ENCODE assay signal across 19 cellular contexts in genomic region chr15:35043380-35044095, GRCh38. TPM values are rescaled to one million over a fixed set of nuclear protein-coding genes. Genes with fewer than 3 reads are reported as not detected.
DNase-seq lines count a peak whose midpoint lies in the region; ATAC-seq, FAIRE-seq and TF ChIP-seq lines count a peak whose summit lies in the region.
"Had no signal": no experiment of that assay in that cellular context is flagged by ENCODE, and none has a peak within 500 bp of the region (broad histone marks: within the 10 kb centered on the region; RNA-seq: fewer than 3 reads in every experiment).

No MANE protein-coding gene starts in this region.

- FAIRE-seq in GM12878 (lab: Jason Lieb, UNC) = no peak

- no peaks in the 10 kb centered on the region for H3K36me3 Mint-ChIP-seq in activated T-cell treated with anti-CD3 and anti-CD28 coated beads, Interleukin-2, amount 50 U/mL, for 24 hours (ENCODE audit: low read depth)
- H3K36me3 Mint-ChIP-seq in activated T-cell treated with anti-CD3 and anti-CD28 coated beads, Interleukin-2, amount 50 U/mL, for 4 hours (ENCODE audit: insufficient read depth) = no peaks in the 10 kb centered on the region
- H3K36me3 Mint-ChIP-seq in stimulated activated naive B cell treated with anti-CD40 and anti-IgM and Interleukin-4, amounts not matched to agents 10 μg/mL and 1 μg/mL and 100 μg/mL, for 72 hours = no peaks in the 10 kb centered on the region
- H3K36me3 Mint-ChIP-seq: naive B cell had no signal

- TF ChIP-seq POLR2A in GM12878 (IDR thresholded peaks at IDR 0.05; ENCODE audit: low read depth, low read length) = no peak
- TF ChIP-seq POLR2A in adrenal gland (IDR thresholded peaks at IDR 0.05) = no peak

- in situ Hi-C loops in GM12878 (cut with MboI) = no loop called here

- H3K36me3 ChIP-seq in GM12878 (ENCODE audit: control insufficient read depth in 2 of 2, insufficient read depth in 2 of 2, low read length in 1 of 2) (no peaks in the 10 kb centered on the region), adrenal gland (replicated peaks in 1 of 2) (no peaks in the 10 kb centered on the region)
- H3K36me3 ChIP-seq: gastrocnemius medialis, prostate gland had no signal

- no peaks in the 10 kb centered on the region for H3K79me2 ChIP-seq in GM12878 (ENCODE audit: control insufficient read depth, insufficient read depth, low read length)

- no peak for ATAC-seq in activated T-cell treated with anti-CD3 and anti-CD28 coated beads, Interleukin-2, amount 50 U/mL, for 4 hours
- ATAC-seq in GM12878 = no peak
- peak; percentile 77 for ATAC-seq in stimulated activated naive B cell treated with anti-CD40 and anti-IgM and Interleukin-4, amounts not matched to agents 10 μg/mL and 1 μg/mL and 100 μg/mL, for 72 hours (replicated peaks)
- no peak for ATAC-seq in GM19455 (IDR thresholded peaks at IDR 0.05; ENCODE audit: unreplicated experiment)
- ATAC-seq: activated T-cell treated with anti-CD3 and anti-CD28 coated beads, Interleukin-2, amount 50 U/mL, for 72 hours; gastrocnemius medialis; left ventricle myocardium superior had no signal

- no TSS peak for BruUV-seq in GM12878 (replicated peaks; lab: Mats Ljungman, UMichigan)

- H3K4me1 ChIP-seq in GM12878 (ENCODE audit: control insufficient read depth, insufficient read depth, low read length) (no peaks in the 10 kb centered on the region), adrenal gland (replicated peaks in 1 of 2) (no peaks in the 10 kb centered on the region)
- H3K4me1 ChIP-seq: gastrocnemius medialis, prostate gland had no signal

- no peak overlapping the region for H3K4me3 Mint-ChIP-seq in activated T-cell treated with anti-CD3 and anti-CD28 coated beads, Interleukin-2, amount 50 U/mL, for 24 hours
- no peak overlapping the region for H3K4me3 Mint-ChIP-seq in activated T-cell treated with anti-CD3 and anti-CD28 coated beads, Interleukin-2, amount 50 U/mL, for 4 hours
- peak overlapping the region in 1 of 2 donors; percentile 25 for H3K4me3 Mint-ChIP-seq in stimulated activated naive B cell treated with anti-CD40 and anti-IgM and Interleukin-4, amounts not matched to agents 10 μg/mL and 1 μg/mL and 100 μg/mL, for 72 hours
- H3K4me3 Mint-ChIP-seq: activated CD4-positive, alpha-beta T cell treated with anti-CD3 and anti-CD28 coated beads, Interleukin-2, amount 10 ng/mL, durations not matched to agents 7 days and 5 days; activated T-cell treated with anti-CD3 and anti-CD28 coated beads, Interleukin-2, amount 50 U/mL, for 72 hours had no signal

- TF ChIP-seq RAD21 in GM12878 (IDR thresholded peaks at IDR 0.05; ENCODE audit: insufficient read depth, low read depth, low read length) = no peak

- peaks cover 7% of the 10 kb centered on the region for H3K4me1 Mint-ChIP-seq in activated T-cell treated with anti-CD3 and anti-CD28 coated beads, Interleukin-2, amount 50 U/mL, for 24 hours (ENCODE audit: low read depth)
- H3K4me1 Mint-ChIP-seq in activated T-cell treated with anti-CD3 and anti-CD28 coated beads, Interleukin-2, amount 50 U/mL, for 4 hours (ENCODE audit: low read depth) = peaks cover 4% of the 10 kb centered on the region
- peaks cover 5 to 7% of the 10 kb centered on the region in 2 donors for H3K4me1 Mint-ChIP-seq in stimulated activated naive B cell treated with anti-CD40 and anti-IgM and Interleukin-4, amounts not matched to agents 10 μg/mL and 1 μg/mL and 100 μg/mL, for 72 hours

- no peak overlapping the region for H3K4me2 ChIP-seq in GM12878 (ENCODE audit: control insufficient read depth, insufficient read depth)

- H3K27me3 ChIP-seq in GM12878 (replicated peaks in 1 of 2; ENCODE audit: control insufficient read depth in 2 of 2, insufficient read depth in 2 of 2, low read length in 1 of 2) (no peaks in the 10 kb centered on the region), adrenal gland (no peaks in the 10 kb centered on the region)
- H3K27me3 ChIP-seq: gastrocnemius medialis had no signal

- RAD21 ChIA-PET in GM12878 (lab: Charles Lee; ENCODE audit: unreplicated experiment) = no interaction called here

- H3K4me3 ChIP-seq in GM12878 (no peak overlapping the region), adrenal gland (no peak overlapping the region)
- H3K4me3 ChIP-seq: gastrocnemius medialis, prostate gland had no signal

- H2AFZ ChIP-seq in GM12878 (ENCODE audit: control insufficient read depth, low read depth, low read length) = peak overlapping the region; percentile 17; the same call in 1 of the 2 replicates

- TF ChIP-seq EP300 in GM12878 (IDR thresholded peaks at IDR 0.05; ENCODE audit: borderline replicate concordance in 1 of 2, control insufficient read depth in 1 of 2, low read depth in 2 of 2, low read length in 2 of 2) = no peak

- no peaks in the 10 kb centered on the region for H4K20me1 ChIP-seq in GM12878 (ENCODE audit: control insufficient read depth, insufficient read depth)

- no peaks in the 10 kb centered on the region for H3K27me3 Mint-ChIP-seq in activated T-cell treated with anti-CD3 and anti-CD28 coated beads, Interleukin-2, amount 50 U/mL, for 24 hours
- H3K27me3 Mint-ChIP-seq in activated T-cell treated with anti-CD3 and anti-CD28 coated beads, Interleukin-2, amount 50 U/mL, for 4 hours (ENCODE audit: low read depth) = no peaks in the 10 kb centered on the region
- no peaks in the 10 kb centered on the region for H3K27me3 Mint-ChIP-seq in stimulated activated naive B cell treated with anti-CD40 and anti-IgM and Interleukin-4, amounts not matched to agents 10 μg/mL and 1 μg/mL and 100 μg/mL, for 72 hours
- H3K27me3 Mint-ChIP-seq: naive B cell had no signal

- H3K27ac Mint-ChIP-seq in activated T-cell treated with anti-CD3 and anti-CD28 coated beads, Interleukin-2, amount 50 U/mL, for 24 hours = peak overlapping the region; percentile 74
- no peak overlapping the region for H3K27ac Mint-ChIP-seq in stimulated activated naive B cell treated with anti-CD40 and anti-IgM and Interleukin-4, amounts not matched to agents 10 μg/mL and 1 μg/mL and 100 μg/mL, for 72 hours
- H3K27ac Mint-ChIP-seq: activated CD4-positive, alpha-beta T cell treated with anti-CD3 and anti-CD28 coated beads, Interleukin-2, amount 10 ng/mL, durations not matched to agents 7 days and 5 days; activated T-cell treated with anti-CD3 and anti-CD28 coated beads, Interleukin-2, amount 50 U/mL, for 72 hours; naive B cell had no signal

- no peaks in the 10 kb centered on the region for H3K9me3 Mint-ChIP-seq in activated T-cell treated with anti-CD3 and anti-CD28 coated beads, Interleukin-2, amount 50 U/mL, for 24 hours
- no peaks in the 10 kb centered on the region for H3K9me3 Mint-ChIP-seq in activated T-cell treated with anti-CD3 and anti-CD28 coated beads, Interleukin-2, amount 50 U/mL, for 4 hours
- H3K9me3 Mint-ChIP-seq in stimulated activated naive B cell treated with anti-CD40 and anti-IgM and Interleukin-4, amounts not matched to agents 10 μg/mL and 1 μg/mL and 100 μg/mL, for 72 hours = peaks cover 0 to 2% of the 10 kb centered on the region in 2 donors
- H3K9me3 Mint-ChIP-seq: activated CD4-positive, alpha-beta T cell treated with anti-CD3 and anti-CD28 coated beads, Interleukin-2, amount 10 ng/mL, durations not matched to agents 7 days and 5 days; activated T-cell treated with anti-CD3 and anti-CD28 coated beads, Interleukin-2, amount 50 U/mL, for 72 hours; naive B cell had no signal

- no peaks in the 10 kb centered on the region for H3K9me3 ChIP-seq in GM12878 (replicated peaks; ENCODE audit: control insufficient read depth, insufficient read depth, low read length)
- no peaks in the 10 kb centered on the region for H3K9me3 ChIP-seq in adrenal gland (replicated peaks in 1 of 3)
- H3K9me3 ChIP-seq: gastrocnemius medialis, prostate gland had no signal

- POLR2A ChIA-PET in GM12878 (lab: Charles Lee) = interaction anchor here (0.6 to 0.7 kb wide), 2 partner anchors 14 to 17 kb away, joined by 3 to 4 read pairs; no protein-coding TSS in a partner anchor

- CTCF ChIA-PET in GM12878 (lab: Yijun Ruan, JAX) = no interaction called here

- no peak overlapping the region for H3K9ac ChIP-seq in GM12878 (ENCODE audit: control insufficient read depth, insufficient read depth, low read length)

- TF ChIP-seq CTCF in GM12878 (IDR thresholded peaks at IDR 0.05 in 2 of 3, conservative IDR thresholded peaks at IDR 0.05 in 1 of 3; ENCODE audit: control insufficient read depth in 2 of 3, extremely low read depth in 1 of 3, insufficient read depth in 1 of 3, low read depth in 3 of 3, low read length in 3 of 3) = no peak
- no peak for TF ChIP-seq CTCF in adrenal gland (IDR thresholded peaks at IDR 0.05)

- SMC1A ChIA-PET in GM12878 (lab: Charles Lee; ENCODE audit: uncharacterized antibody, unreplicated experiment) = no interaction called here

- intact Hi-C loops in GM12878 (cut with micrococcal nuclease; ENCODE audit: unreplicated experiment) (no loop called here), adrenal gland (cut with DNase I) (no loop called here)

- no peak for DNase-seq in activated T-cell treated with anti-CD3 and anti-CD28 coated beads, Interleukin-2, amount 50 U/mL, for 24 hours
- DNase-seq in activated T-cell treated with anti-CD3 and anti-CD28 coated beads, Interleukin-2, amount 50 U/mL, for 4 hours = no peak
- DNase-seq in NOMO-1 treated with dmso at 0.1 percent for 144 hours (lab: John Stamatoyannopoulos, UW; ENCODE audit: unreplicated experiment) = peak; percentile 22
- no peak for DNase-seq in GM12878 (ENCODE audit: low read depth, low spot score)
- no peak for DNase-seq in stimulated activated naive B cell treated with anti-CD40 and anti-IgM and Interleukin-4, amounts not matched to agents 10 μg/mL and 1 μg/mL and 100 μg/mL, for 72 hours
- DNase-seq in adrenal gland = no peak
- DNase-seq in glomerular visceral epithelial cell (ENCODE audit: extremely low spot score) = no peak
- DNase-seq: activated CD4-positive, alpha-beta T cell treated with anti-CD3 and anti-CD28 coated beads, Interleukin-2, amount 10 ng/mL, durations not matched to agents 7 days and 5 days; activated T-cell treated with anti-CD3 and anti-CD28 coated beads, Interleukin-2, amount 50 U/mL, for 72 hours; gastrocnemius medialis; left ventricle myocardium superior; naive B cell; NCI-H446; SHP77 treated with DMSO at 0.1 percent for 48 hours; stimulated activated naive CD4-positive, alpha-beta T cell treated with Interleukin-2 at 50 U/mL for 16 hours had no signal

- H3K27ac ChIP-seq in GM12878 (ENCODE audit: control insufficient read depth, insufficient read depth) (no peak overlapping the region), adrenal gland (no peak overlapping the region)
- H3K27ac ChIP-seq: gastrocnemius medialis, prostate gland had no signal

- 23% methylated on average over 2 of the region's 2 CpGs for WGBS in GM12878 (ENCODE audit: insufficient coverage, insufficient replicate concordance, low lambda C conversion rate, missing lambda C conversion rate)
- WGBS in adrenal gland, 4 donors = 50 to 78% (median 67%) methylated on average over 2 of the region's 2 CpGs

RNA-seq across cellular contexts. Expression of gene NANOGP8, which starts 41.6 kb away (rescaled TPM):
- total RNA-seq in activated T-cell treated with anti-CD3 and anti-CD28 coated beads, Interleukin-2, amount 50 U/mL, for 4 hours = not detected
- total RNA-seq in GM12878 (2013; cell fraction: nucleolus; rRNA removed) = 2.9 and 4.1 TPM in 2 replicates
- total RNA-seq in GM12878 (2014; rRNA removed) = not detected in 2 replicates
- not detected in 2 replicates for total RNA-seq in GM12878 (2014; rRNA removed; fragmentation: Illumina TruSeq; extraction: Trizol)
- not detected in 2 replicates for total RNA-seq in GM12878 (2021)
- polyA plus RNA-seq in GM12878 (2011; ENCODE audit: low read depth) = not detected
- not detected in 2 replicates for polyA plus RNA-seq in GM12878 (2011; rRNA removed)
- not detected in 2 replicates for polyA plus RNA-seq in GM12878 (2011; cell fraction: cytosol; rRNA removed)
- 0.28 and 0.45 TPM in 2 replicates for polyA plus RNA-seq in GM12878 (2011; cell fraction: nucleus; rRNA removed)
- not detected in 2 replicates for polyA plus RNA-seq in GM12878 (2012)
- polyA plus RNA-seq in GM12878 (2014; fragmentation: Illumina TruSeq; extraction: Trizol) = not detected in 2 replicates
- polyA plus RNA-seq in GM12878 (2014; fragmentation: Nextera tagmentation; extraction: Ambion mirVana) = not detected
- 0.11 TPM in 1 of 2 replicates, not detected in the other for polyA plus RNA-seq in GM12878 (2014; rRNA removed)
- not detected for polyA plus RNA-seq in GM12878 (2016; fragmentation: Nextera tagmentation; extraction: Ambion mirVana)
- polyA minus RNA-seq in GM12878 (2011; rRNA and poly(A)+ RNA removed) = 0.26 TPM in 1 of 2 replicates, not detected in the other
- not detected in 2 replicates for polyA minus RNA-seq in GM12878 (2011; cell fraction: cytosol; rRNA and poly(A)+ RNA removed)
- 0.57 and 0.60 TPM in 2 replicates for polyA minus RNA-seq in GM12878 (2011; cell fraction: nucleus; rRNA and poly(A)+ RNA removed)
- total RNA-seq in adrenal gland = 1 to 10 TPM in 1 of 8 donors, under 1 TPM in 3, not detected in 4; 0.28 to 1.2 (median 0.52) TPM
- not detected for polyA plus RNA-seq in adrenal gland
- total RNA-seq: A673; activated CD4-positive, alpha-beta T cell treated with anti-CD3 and anti-CD28 coated beads, Interleukin-2, amount 10 ng/mL, durations not matched to agents 7 days and 5 days; activated T-cell treated with anti-CD3 and anti-CD28 coated beads, Interleukin-2, amount 50 U/mL, for 72 hours; gastrocnemius medialis; left ventricle myocardium superior had no signal
- polyA plus RNA-seq: urinary bladder had no signal

RNA-seq across cellular contexts. Expression of gene ZNF770, which starts 55.5 kb away (rescaled TPM):
- total RNA-seq in activated T-cell treated with anti-CD3 and anti-CD28 coated beads, Interleukin-2, amount 50 U/mL, for 4 hours = 10 to 100 TPM; 52.1 to 60.3 (median 57.6) TPM
- total RNA-seq in GM12878 (2013; cell fraction: nucleolus; rRNA removed) = 42.6 and 67.4 TPM in 2 replicates
- total RNA-seq in GM12878 (2014; rRNA removed) (23.4 and 27.5 TPM in 2 replicates), GM12878 (2014; rRNA removed; fragmentation: Illumina TruSeq; extraction: Trizol) (24.9 and 26.2 TPM in 2 replicates), GM12878 (2021) (32.8 and 34.4 TPM in 2 replicates), adrenal gland (10 to 100 TPM; 15.4 to 37.6 (median 33.2) TPM)
- 7.5 TPM for polyA plus RNA-seq in GM12878 (2011; ENCODE audit: low read depth)
- polyA plus RNA-seq in GM12878 (2011; rRNA removed) (27.1 and 42.8 TPM in 2 replicates), GM12878 (2014; fragmentation: Illumina TruSeq; extraction: Trizol) (28.1 and 35.1 TPM in 2 replicates), GM12878 (2014; fragmentation: Nextera tagmentation; extraction: Ambion mirVana) (1 to 10 TPM; 1.8 to 5.6 TPM), GM12878 (2014; rRNA removed) (13.4 and 16.3 TPM in 2 replicates), GM12878 (2016; fragmentation: Nextera tagmentation; extraction: Ambion mirVana) (100 to 1,000 TPM; 116 to 118 TPM), adrenal gland (10 to 100 TPM in 2 of 3 donors, 1 to 10 TPM in 1; 7.3 to 37.0 (median 10.8) TPM)
- 9.4 and 12.5 TPM in 2 replicates for polyA plus RNA-seq in GM12878 (2011; cell fraction: cytosol; rRNA removed)
- polyA plus RNA-seq in GM12878 (2011; cell fraction: nucleus; rRNA removed) = 10.8 and 12.4 TPM in 2 replicates
- 9.5 and 16.1 TPM in 2 replicates for polyA plus RNA-seq in GM12878 (2012)
- polyA minus RNA-seq in GM12878 (2011; rRNA and poly(A)+ RNA removed) = 38.8 and 82.5 TPM in 2 replicates
- polyA minus RNA-seq in GM12878 (2011; cell fraction: cytosol; rRNA and poly(A)+ RNA removed) = 17.0 and 21.2 TPM in 2 replicates
- polyA minus RNA-seq in GM12878 (2011; cell fraction: nucleus; rRNA and poly(A)+ RNA removed) = 11.4 and 14.7 TPM in 2 replicates

Comparison
In these comparisons a context has a peak if more than half of its experiments do, and no peak if none do; other contexts are left out.
1. ATAC-seq: peak in stimulated activated naive B cell treated with anti-CD40 and anti-IgM and Interleukin-4, amounts not matched to agents 10 μg/mL and 1 μg/mL and 100 μg/mL, for 72 hours (2 of 2); none in activated T-cell treated with anti-CD3 and anti-CD28 coated beads, Interleukin-2, amount 50 U/mL, for 4 hours (0 of 2), GM12878 (single experiment) and GM19455 (single experiment).